Comparison of ENCODE assay signal across 31 cellular contexts in genomic region chr12:64240781-64241180, GRCh38.
"Had no signal": no experiment of that assay in that cellular context is flagged by ENCODE, and none has a peak within 500 bp of the region (broad histone marks: within the 10 kb centered on the region; RNA-seq: fewer than 3 reads in every experiment).

No MANE protein-coding gene starts in this region.

- ATAC-seq: activated CD4-positive, alpha-beta T cell treated with anti-CD3 and anti-CD28 coated beads for 36 hours; activated CD8-positive, alpha-beta T cell treated with anti-CD3 and anti-CD28 coated beads, Interleukin-2, amount 10 ng/mL, durations not matched to agents 7 days and 5 days; activated naive CD8-positive, alpha-beta T cell treated with anti-CD3 and anti-CD28 coated beads, Interleukin-2, amount 50 U/mL, for 24 hours; activated T-cell treated with anti-CD3 and anti-CD28 coated beads, Interleukin-2, amount 50 U/mL, for 4 hours; PC-3 had no signal

- H3K9me3 ChIP-seq: MG63, Peyer's patch, SJSA1, SK-N-SH had no signal

- H3K27me3 ChIP-seq: brain microvascular endothelial cell, MG63, Peyer's patch, SJSA1 had no signal

- H3K4me3 ChIP-seq: MG63, Peyer's patch, SJSA1 had no signal

- H3K4me1 ChIP-seq: Peyer's patch, SJSA1 had no signal

- FAIRE-seq: TTC549 had no signal

- H3K27ac ChIP-seq: brain microvascular endothelial cell, Peyer's patch, SJSA1 had no signal

- H3K4me2 ChIP-seq: SK-N-SH had no signal

- DNase-seq: activated CD4-positive, alpha-beta T cell treated with anti-CD3 and anti-CD28 coated beads for 36 hours; activated CD4-positive, alpha-beta T cell treated with anti-CD3 and anti-CD28 coated beads, Interleukin-2, amount 10 ng/mL, durations not matched to agents 7 days and 5 days; activated CD4-positive, alpha-beta T cell treated with anti-CD3 and anti-CD28 coated beads, Interleukin-2, amount 50 U/mL, for 48 hours; activated CD8-positive, alpha-beta T cell treated with anti-CD3 and anti-CD28 coated beads, Interleukin-2, amount 10 ng/mL, durations not matched to agents 7 days and 5 days; activated naive CD4-positive, alpha-beta T cell treated with anti-CD3 and anti-CD28 coated beads, Interleukin-2, amount 10 ng/mL, durations not matched to agents 7 days and 5 days; activated naive CD8-positive, alpha-beta T cell treated with anti-CD3 and anti-CD28 coated beads, Interleukin-2, amount 50 U/mL, for 24 hours; activated T-cell treated with anti-CD3 and anti-CD28 coated beads, Interleukin-2, amount 50 U/mL, for 4 hours; amniotic stem cell; aorta; brain microvascular endothelial cell; central memory CD4-positive, alpha-beta T cell; MG63; MV-4-11; NCI-H1092; NCI-H1417; NCI-H146; NCI-H187; NCI-H2029 treated with DMSO at 0.1 percent for 48 hours; NCI-H2107; NCI-H2171; NCI-H510A; NCI-H526; NCI-H748 treated with DMSO at 0.1 percent for 48 hours; NK-92 treated with Interleukin-12 subunit alpha and Interleukin-12 subunit beta, amount 100 ng/mL, for 24 hours; PC-3; Peyer's patch; RPMI8226; SHP77 treated with DMSO at 0.1 percent for 48 hours; SK-N-SH had no signal

- H3K36me3 ChIP-seq: brain microvascular endothelial cell, MG63, Peyer's patch, SJSA1 had no signal

- H3K9ac ChIP-seq: SK-N-SH had no signal
